Comparison of ENCODE assay signal across 8 cellular contexts in the genomic region with DNA sequence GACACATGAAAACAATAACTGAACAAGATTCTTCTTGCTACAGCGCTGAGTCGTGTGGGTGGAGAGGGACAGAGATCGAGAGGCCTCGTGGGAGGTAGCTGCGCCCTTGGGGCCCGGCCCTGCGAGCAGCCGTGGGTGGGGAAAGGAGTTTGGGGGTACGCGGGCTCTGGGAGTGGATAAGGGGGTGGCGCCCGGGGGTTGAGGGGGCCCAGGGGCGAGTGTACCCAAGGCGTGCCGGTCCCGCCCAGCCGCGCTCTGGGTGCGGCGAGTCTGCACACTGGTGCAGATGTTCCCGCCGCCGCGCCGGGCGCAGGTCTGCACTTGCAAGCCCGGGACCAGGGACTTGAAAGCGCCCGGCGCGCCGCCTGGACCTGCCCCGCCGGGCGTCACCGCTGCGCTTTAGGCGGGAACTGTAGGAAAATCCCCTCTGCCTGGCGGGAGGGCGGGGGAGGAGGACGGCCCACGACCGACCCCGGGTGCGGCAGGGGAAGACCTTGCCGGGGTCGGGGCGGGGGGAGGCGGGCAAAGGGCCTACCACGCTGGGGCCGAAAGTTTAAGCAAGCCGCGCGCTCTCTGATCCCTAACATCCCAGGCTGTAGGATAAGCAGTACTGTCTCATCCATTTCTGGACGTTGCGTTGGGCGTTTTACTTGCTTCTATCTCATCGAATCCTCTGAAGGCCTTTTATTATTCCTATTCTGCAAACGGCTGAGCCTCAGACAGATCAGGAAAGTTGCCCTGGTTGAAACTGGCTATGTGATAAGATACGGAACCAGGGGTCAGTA. TPM values are rescaled to one million over a fixed set of nuclear protein-coding genes. Genes with fewer than 3 reads are reported as not detected.
DNase-seq lines count a peak whose midpoint lies in the region; ATAC-seq and TF ChIP-seq lines count a peak whose summit lies in the region.

No MANE protein-coding gene starts in this region.

- BruUV-seq in MCF 10A (replicated peaks; lab: Mats Ljungman, UMichigan) = no TSS peak

- in situ Hi-C loops in ACHN (cut with HindIII; ENCODE audit: low pct_ligation_motif_present, low pct_unique_long_range_greater_than_20kb, low sequenced_read_pairs) = no loop called here

- H3K4me3 Mint-ChIP-seq in MCF 10A (ENCODE audit: unreplicated experiment) = peak overlapping the region; percentile 71
- H3K4me3 Mint-ChIP-seq in stimulated activated memory B cell treated with anti-CD40 and anti-IgM and Interleukin-4, amounts not matched to agents 10 μg/mL and 1 μg/mL and 100 μg/mL, for 72 hours = peak overlapping the region; percentile 68

- H3K9me3 Mint-ChIP-seq in MCF 10A (ENCODE audit: unreplicated experiment) = no peaks in the 10 kb centered on the region
- no peaks in the 10 kb centered on the region for H3K9me3 Mint-ChIP-seq in stimulated activated memory B cell treated with anti-CD40 and anti-IgM and Interleukin-4, amounts not matched to agents 10 μg/mL and 1 μg/mL and 100 μg/mL, for 72 hours

- ATAC-seq in left colon (peak; percentile 55), HG02571 (IDR thresholded peaks at IDR 0.05; ENCODE audit: unreplicated experiment) (no peak)
- no peak for ATAC-seq in stimulated activated memory B cell treated with anti-CD40 and anti-IgM and Interleukin-4, amounts not matched to agents 10 μg/mL and 1 μg/mL and 100 μg/mL, for 72 hours

- peak overlapping the region; percentile 63 for H3K27ac Mint-ChIP-seq in MCF 10A (ENCODE audit: low read depth, unreplicated experiment)
- no peak overlapping the region for H3K27ac Mint-ChIP-seq in stimulated activated memory B cell treated with anti-CD40 and anti-IgM and Interleukin-4, amounts not matched to agents 10 μg/mL and 1 μg/mL and 100 μg/mL, for 72 hours

- peaks cover 6% of the 10 kb centered on the region for H3K4me1 Mint-ChIP-seq in MCF 10A (ENCODE audit: insufficient read depth, unreplicated experiment)
- H3K4me1 Mint-ChIP-seq in stimulated activated memory B cell treated with anti-CD40 and anti-IgM and Interleukin-4, amounts not matched to agents 10 μg/mL and 1 μg/mL and 100 μg/mL, for 72 hours = peaks cover 27% of the 10 kb centered on the region

- H3K27me3 Mint-ChIP-seq in MCF 10A (ENCODE audit: insufficient read depth, unreplicated experiment) = no peaks in the 10 kb centered on the region
- peaks cover 87% of the 10 kb centered on the region for H3K27me3 Mint-ChIP-seq in stimulated activated memory B cell treated with anti-CD40 and anti-IgM and Interleukin-4, amounts not matched to agents 10 μg/mL and 1 μg/mL and 100 μg/mL, for 72 hours

- POLR2A ChIA-PET in MCF 10A (lab: Yijun Ruan, JAX) = interaction anchor here (0.7 to 1.3 kb wide), 3 partner anchors 10 to 299 kb away, joined by 3 to 5 read pairs (median 3); a partner anchor contains a TSS

- TF ChIP-seq CTCF in GM12875 (IDR thresholded peaks at IDR 0.05; ENCODE audit: borderline replicate concordance, insufficient read depth, low read depth, low read length) (no peak), MCF 10A (IDR thresholded peaks at IDR 0.05; ENCODE audit: unreplicated experiment) (no peak)

- H3K36me3 Mint-ChIP-seq in MCF 10A (ENCODE audit: insufficient read depth, unreplicated experiment) = no peaks in the 10 kb centered on the region
- no peaks in the 10 kb centered on the region for H3K36me3 Mint-ChIP-seq in stimulated activated memory B cell treated with anti-CD40 and anti-IgM and Interleukin-4, amounts not matched to agents 10 μg/mL and 1 μg/mL and 100 μg/mL, for 72 hours

- peak; percentile 8 for DNase-seq in NCI-H748 treated with DMSO at 0.1 percent for 48 hours (lab: John Stamatoyannopoulos, UW)
- DNase-seq in MCF 10A (ENCODE audit: unreplicated experiment) = peak; percentile 65
- DNase-seq in left colon = peak; percentile 66 to 82
- no peak for DNase-seq in ACHN
- no peak for DNase-seq in NCI-H2081 (lab: John Stamatoyannopoulos, UW)

- peak overlapping the region; percentile 0 for H3K4me3 ChIP-seq in GM12875 (ENCODE audit: low read depth, low read length)

- CTCF ChIA-PET in MCF 10A (lab: Yijun Ruan, JAX) = interaction anchor here (1.0 to 1.8 kb wide), 3 partner anchors 17 to 263 kb away, joined by 3 to 10 read pairs (median 3); no protein-coding TSS in a partner anchor

- intact Hi-C loops in MCF 10A (cut with micrococcal nuclease) (loop anchor here (10.0 kb wide), 1 partner anchor 83 kb away; no protein-coding TSS in a partner anchor), left colon (cut with DNase I, micrococcal nuclease) (no loop called here)

RNA-seq across cellular contexts. Expression of a gene that starts 1.4 kb away (rescaled TPM):
- total RNA-seq in MCF 10A (2022) (3.6 and 4.2 TPM in 2 replicates), left colon (10 to 100 TPM; 24.0 to 38.7 TPM)

RNA-seq across cellular contexts. Expression of a gene that starts 9.8 kb away (rescaled TPM):
- total RNA-seq in MCF 10A (2022) = not detected in 2 replicates
- total RNA-seq in left colon = not detected

Comparison
In these comparisons a context has a peak if more than half of its experiments do, and no peak if none do; other contexts are left out.
1. DNase-seq: peak in NCI-H748 treated with DMSO at 0.1 percent for 48 hours (single experiment), MCF 10A (single experiment) and left colon (2 of 2); none in ACHN (single experiment) and NCI-H2081 (0 of 2).